In genomic region chr1:43349594-43350306, GRCh38 we compare ENCODE assay signal across 7 cellular contexts. TPM values are rescaled to one million over a fixed set of nuclear protein-coding genes. Genes with fewer than 3 reads are reported as not detected.
A peak's percentile ranks its signal among the peaks of the same experiment; 100 is the strongest.
DNase-seq lines count a peak whose midpoint lies in the region; ATAC-seq and TF ChIP-seq lines count a peak whose summit lies in the region.

No MANE protein-coding gene starts in this region.

- intact Hi-C loops in left cardiac atrium (cut with DNase I), result no loop called here

- POLR2A ChIA-PET in HEK293T (lab: Yijun Ruan, JAX), result interaction anchor here (1.5 to 4.5 kb wide), 3 partner anchors 8 to 40 kb away, joined by 3 to 39 read pairs (median 4); partner anchors contain the start of genes CDC20, MED8 and SZT2
- POLR2A ChIA-PET in activated CD8-positive, alpha-beta T cell treated with anti-CD3 and anti-CD28 coated beads, Interleukin-2, amount 10 ng/mL, durations not matched to agents 7 days and 5 days (lab: Charles Lee), result no interaction called here

- H3K36me3 ChIP-seq in skeletal muscle satellite cell (ENCODE audit: insufficient read depth, low read length), result no peaks in the 10 kb centered on the region

- no peaks in the 10 kb centered on the region for H3K27me3 Mint-ChIP-seq in activated CD8-positive, alpha-beta T cell treated with anti-CD3 and anti-CD28 coated beads, Interleukin-2, amount 10 ng/mL, durations not matched to agents 7 days and 5 days (ENCODE audit: low read depth)

- DNase-seq in HEK293T (ENCODE audit: extremely low spot score), result no peak
- no peak for DNase-seq in activated CD8-positive, alpha-beta T cell treated with anti-CD3 and anti-CD28 coated beads, Interleukin-2, amount 10 ng/mL, durations not matched to agents 7 days and 5 days
- DNase-seq in left cardiac atrium, result no peak
- no peak for DNase-seq in activated CD4-positive, alpha-beta T cell treated with anti-CD3 and anti-CD28 coated beads for 4 hours

- peak overlapping the region; percentile 69 for H3K4me3 ChIP-seq in skeletal muscle satellite cell (ENCODE audit: low read length)

- CTCF ChIA-PET in HEK293T (lab: Yijun Ruan, JAX), result interaction anchor here (0.6 kb wide), 1 partner anchor 8 kb away, joined by 3 read pairs; no protein-coding TSS in a partner anchor
- CTCF ChIA-PET in activated CD8-positive, alpha-beta T cell treated with anti-CD3 and anti-CD28 coated beads, Interleukin-2, amount 10 ng/mL, durations not matched to agents 7 days and 5 days (lab: Charles Lee), result no interaction called here

- peaks cover 23% of the 10 kb centered on the region for H3K4me1 ChIP-seq in skeletal muscle satellite cell (ENCODE audit: control insufficient read depth, insufficient read depth, low read length)

- ATAC-seq in activated CD8-positive, alpha-beta T cell treated with anti-CD3 and anti-CD28 coated beads, Interleukin-2, amount 10 ng/mL, durations not matched to agents 7 days and 5 days, result no peak
- ATAC-seq in left cardiac atrium (peak; percentile 7 to 10), GM21576 (IDR thresholded peaks at IDR 0.05; ENCODE audit: unreplicated experiment) (no peak), HG02610 (IDR thresholded peaks at IDR 0.05; ENCODE audit: unreplicated experiment) (no peak)

- peaks cover 3% of the 10 kb centered on the region for H3K36me3 Mint-ChIP-seq in activated CD8-positive, alpha-beta T cell treated with anti-CD3 and anti-CD28 coated beads, Interleukin-2, amount 10 ng/mL, durations not matched to agents 7 days and 5 days (ENCODE audit: low read depth)

- H3K4me1 Mint-ChIP-seq in activated CD8-positive, alpha-beta T cell treated with anti-CD3 and anti-CD28 coated beads, Interleukin-2, amount 10 ng/mL, durations not matched to agents 7 days and 5 days (ENCODE audit: low read depth), result peaks cover 17% of the 10 kb centered on the region

- H3K9ac ChIP-seq in skeletal muscle satellite cell (ENCODE audit: low read depth, low read length), result no peak overlapping the region

- H3K27me3 ChIP-seq in skeletal muscle satellite cell (ENCODE audit: control insufficient read depth, insufficient read depth, low read length), result peaks cover 18% of the 10 kb centered on the region

- H3K4me2 ChIP-seq in skeletal muscle satellite cell (ENCODE audit: low read length), result peak overlapping the region; percentile 87

- no peaks in the 10 kb centered on the region for H3K9me3 ChIP-seq in skeletal muscle satellite cell (replicated peaks; ENCODE audit: low read length)

- no peaks in the 10 kb centered on the region for H3K9me3 Mint-ChIP-seq in activated CD8-positive, alpha-beta T cell treated with anti-CD3 and anti-CD28 coated beads, Interleukin-2, amount 10 ng/mL, durations not matched to agents 7 days and 5 days (ENCODE audit: insufficient read depth)

- peak overlapping the region; percentile 89 for H3K27ac Mint-ChIP-seq in activated CD8-positive, alpha-beta T cell treated with anti-CD3 and anti-CD28 coated beads, Interleukin-2, amount 10 ng/mL, durations not matched to agents 7 days and 5 days

- H3K4me3 Mint-ChIP-seq in activated CD8-positive, alpha-beta T cell treated with anti-CD3 and anti-CD28 coated beads, Interleukin-2, amount 10 ng/mL, durations not matched to agents 7 days and 5 days, result peak overlapping the region; percentile 75

TF ChIP-seq in HEK293T, 16 proteins besides CTCF, POLR2A, EP300 and RAD21:
- TF ChIP-seq TARDBP (IDR thresholded peaks at IDR 0.05) (no peak), L3MBTL2 (conservative IDR thresholded peaks at IDR 0.05) (peak; percentile 44; the same call in 1 of the 2 replicates)
TF ChIP-seq in HEK293T: peak in this region for 1.

RNA-seq across cellular contexts. Expression of gene CDC20, which starts 9.0 kb away (rescaled TPM):
- 100 to 1,000 TPM; 214 to 232 TPM for total RNA-seq in activated CD8-positive, alpha-beta T cell treated with anti-CD3 and anti-CD28 coated beads, Interleukin-2, amount 10 ng/mL, durations not matched to agents 7 days and 5 days
- 1 to 10 TPM in 1 of 2 donors, under 1 TPM in 1; 0.34 to 1.4 TPM for total RNA-seq in left cardiac atrium
- 61.3 and 82.3 TPM in 2 replicates for total RNA-seq in skeletal muscle satellite cell (2012; rRNA removed)

RNA-seq across cellular contexts. Expression of gene MPL, which starts 12.1 kb away (rescaled TPM):
- not detected for total RNA-seq in activated CD8-positive, alpha-beta T cell treated with anti-CD3 and anti-CD28 coated beads, Interleukin-2, amount 10 ng/mL, durations not matched to agents 7 days and 5 days
- total RNA-seq in left cardiac atrium, result under 1 TPM; 0.44 to 0.65 TPM
- total RNA-seq in skeletal muscle satellite cell (2012; rRNA removed), result not detected in 2 replicates

RNA-seq across cellular contexts. Expression of gene ELOVL1, which starts 18.1 kb away (rescaled TPM):
- 10 to 100 TPM; 69.6 to 71.0 TPM for total RNA-seq in activated CD8-positive, alpha-beta T cell treated with anti-CD3 and anti-CD28 coated beads, Interleukin-2, amount 10 ng/mL, durations not matched to agents 7 days and 5 days
- 10 to 100 TPM; 35.9 to 49.4 TPM for total RNA-seq in left cardiac atrium
- total RNA-seq in skeletal muscle satellite cell (2012; rRNA removed), result 44.9 and 69.9 TPM in 2 replicates

RNA-seq across cellular contexts. Expression of gene MED8, which starts 39.9 kb away (rescaled TPM):
- total RNA-seq in activated CD8-positive, alpha-beta T cell treated with anti-CD3 and anti-CD28 coated beads, Interleukin-2, amount 10 ng/mL, durations not matched to agents 7 days and 5 days, result 10 to 100 TPM; 33.1 to 35.1 TPM
- 10 to 100 TPM; 19.1 to 27.4 TPM for total RNA-seq in left cardiac atrium
- 56.3 and 59.2 TPM in 2 replicates for total RNA-seq in skeletal muscle satellite cell (2012; rRNA removed)

RNA-seq across cellular contexts. Expression of gene SZT2, which starts 39.9 kb away (rescaled TPM):
- 10 to 100 TPM; 57.2 to 58.3 TPM for total RNA-seq in activated CD8-positive, alpha-beta T cell treated with anti-CD3 and anti-CD28 coated beads, Interleukin-2, amount 10 ng/mL, durations not matched to agents 7 days and 5 days
- 10 to 100 TPM; 26.3 to 30.5 TPM for total RNA-seq in left cardiac atrium
- total RNA-seq in skeletal muscle satellite cell (2012; rRNA removed), result 23.6 and 26.6 TPM in 2 replicates

Comparison
In these comparisons a context has a peak if more than half of its experiments do, and no peak if none do; other contexts are left out.
1. ATAC-seq: peak in left cardiac atrium (2 of 2); none in activated CD8-positive, alpha-beta T cell treated with anti-CD3 and anti-CD28 coated beads, Interleukin-2, amount 10 ng/mL, durations not matched to agents 7 days and 5 days (single experiment), GM21576 (single experiment) and HG02610 (single experiment).
2. RNA of gene CDC20, which starts 9.0 kb away (total RNA-seq): 214 to 232 TPM in activated CD8-positive, alpha-beta T cell treated with anti-CD3 and anti-CD28 coated beads, Interleukin-2, amount 10 ng/mL, durations not matched to agents 7 days and 5 days; 0.34 to 1.4 TPM in left cardiac atrium; every median in the first group is over 10 times any median in the second.